ENCODE assay signal across 1 cellular context in genomic region chr1:173714441-173714758, GRCh38.
TF ChIP-seq lines count a peak whose summit lies in the region.

No MANE protein-coding gene starts in this region.

TF ChIP-seq in K562, 482 proteins besides CTCF, POLR2A, EP300 and RAD21 (continued from another document):
- TF ChIP-seq HINFP (tag; conservative IDR thresholded peaks at IDR 0.05; ENCODE audit: low read depth) (no peak; the same call in 1 of the 2 replicates), KAT2B (IDR thresholded peaks at IDR 0.05; ENCODE audit: low read depth, low read length) (no peak), ZNF174 (CRISPR knock-in tag; IDR thresholded peaks at IDR 0.05) (no peak), SMAD2 (IDR thresholded peaks at IDR 0.05; ENCODE audit: low read depth, low read length) (no peak), GABPA (tag; conservative IDR thresholded peaks at IDR 0.05; ENCODE audit: low read depth) (peak; percentile 89; the same call in 1 of the 2 replicates), ZNF124 (CRISPR knock-in tag; IDR thresholded peaks at IDR 0.05) (no peak), COPS2 (conservative IDR thresholded peaks at IDR 0.05) (no peak), ZNF140 (CRISPR knock-in tag; IDR thresholded peaks at IDR 0.05) (no peak), ELF4 (CRISPR knock-in tag; IDR thresholded peaks at IDR 0.05) (no peak), ZMIZ1 (IDR thresholded peaks at IDR 0.05; ENCODE audit: low read depth in 2 of 2, low read length in 2 of 2) (no peak), MEIS2 (IDR thresholded peaks at IDR 0.05; ENCODE audit: partially characterized antibody) (no peak), ETV6 (IDR thresholded peaks at IDR 0.05; ENCODE audit: borderline replicate concordance in 1 of 2, low read depth in 2 of 2, low read length in 1 of 2) (no peak), ETV6 (CRISPR knock-in tag; IDR thresholded peaks at IDR 0.05; ENCODE audit: borderline replicate concordance) (no peak), ZNF79 (CRISPR knock-in tag; IDR thresholded peaks at IDR 0.05; ENCODE audit: low read depth) (no peak), BACH1 (tag; IDR thresholded peaks at IDR 0.05) (0 out of 2 replicates have a peak, but pooled peaks have one; percentile 45), ZNF318 (IDR thresholded peaks at IDR 0.05; ENCODE audit: borderline replicate concordance in 1 of 2, low read depth in 1 of 2) (no peak)
TF ChIP-seq in K562: peak in this region for 6.
